Comparison of ENCODE assay signal across 2 cellular contexts in the genomic region with DNA sequence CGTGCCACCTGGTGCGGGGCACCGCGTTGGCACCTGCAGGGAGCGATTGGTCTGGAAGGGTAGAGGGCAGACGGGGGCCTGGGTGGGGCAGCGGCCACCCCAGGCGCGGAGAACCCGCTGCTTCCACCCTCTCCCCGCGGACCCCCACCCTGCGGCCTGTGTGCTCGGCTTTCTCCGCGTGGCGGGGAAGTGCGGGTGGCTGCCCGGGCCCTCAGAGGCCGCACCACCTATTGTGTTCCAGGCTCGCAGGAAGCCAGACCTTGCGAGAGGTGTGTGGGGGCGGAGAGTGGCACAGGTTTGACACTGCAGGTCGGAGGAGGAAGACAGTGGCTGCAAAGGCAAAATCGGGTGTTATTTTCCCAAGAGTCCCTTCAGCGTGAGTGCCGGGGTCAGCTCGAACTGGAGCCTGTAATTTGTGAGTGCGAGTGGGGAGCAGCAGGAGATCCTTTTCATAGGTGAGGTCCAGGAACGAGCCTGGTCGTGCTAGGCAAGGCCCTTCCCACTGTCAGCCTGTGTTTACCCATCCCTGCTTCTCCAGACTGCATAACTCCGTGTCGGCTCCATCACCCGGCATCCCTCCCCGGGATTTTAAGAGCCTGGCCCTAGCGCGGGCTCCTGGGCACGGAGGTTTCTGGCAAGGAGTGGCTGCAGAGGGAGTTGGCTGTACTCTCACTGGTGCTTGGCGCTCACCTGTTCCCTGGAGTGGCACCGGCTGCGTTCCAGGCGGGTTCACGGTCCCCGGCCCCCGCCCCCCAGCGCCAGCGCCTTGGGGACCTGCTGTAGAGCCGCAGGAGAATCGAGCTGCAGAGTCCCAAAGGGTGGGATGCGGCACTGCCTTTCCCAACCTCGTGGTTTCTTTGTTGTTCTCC.
TF ChIP-seq lines count a peak whose summit lies in the region.

No MANE protein-coding gene starts in this region.

TF ChIP-seq in GM12891, 5 proteins besides CTCF, POLR2A, EP300 and RAD21 (continued from another document):
- TF ChIP-seq POLR2AphosphoS5 (IDR thresholded peaks at IDR 0.05; ENCODE audit: low read depth, low read length) (no peak), TAF1 (IDR thresholded peaks at IDR 0.05; ENCODE audit: low read depth, low read length) (no peak), POU2F2 (IDR thresholded peaks at IDR 0.05; ENCODE audit: low read depth, low read length) (no peak)

TF ChIP-seq in HepG2, 621 proteins besides CTCF, POLR2A, EP300 and RAD21 (continued from another document):
- TF ChIP-seq RAD51 (IDR thresholded peaks at IDR 0.05; ENCODE audit: borderline replicate concordance) (no peak), ZEB1 (IDR thresholded peaks at IDR 0.05; ENCODE audit: insufficient replicate concordance, low read depth) (no peak), IRX3 (CRISPR knock-in tag; IDR thresholded peaks at IDR 0.05; ENCODE audit: borderline replicate concordance, low read depth) (no peak), ZNF235 (CRISPR knock-in tag; IDR thresholded peaks at IDR 0.05; ENCODE audit: borderline replicate concordance) (no peak), MED1 (CRISPR knock-in tag; IDR thresholded peaks at IDR 0.05) (no peak), ZBTB21 (CRISPR knock-in tag; IDR thresholded peaks at IDR 0.05) (no peak), CCAR2 (optimal IDR thresholded peaks at IDR 0.05; ENCODE audit: low read depth, low read length) (no peak), ZNF674 (CRISPR knock-in tag; IDR thresholded peaks at IDR 0.05; ENCODE audit: low read depth) (no peak), ZNF138 (CRISPR knock-in tag; IDR thresholded peaks at IDR 0.05; ENCODE audit: low read depth) (no peak), SRY (CRISPR knock-in tag; IDR thresholded peaks at IDR 0.05) (no peak), PRMT3 (CRISPR knock-in tag; IDR thresholded peaks at IDR 0.05; ENCODE audit: borderline replicate concordance, low read depth) (no peak), ZNF569 (CRISPR knock-in tag; IDR thresholded peaks at IDR 0.05; ENCODE audit: borderline replicate concordance) (no peak), IRF2 (CRISPR knock-in tag; IDR thresholded peaks at IDR 0.05) (no peak)
- TF ChIP-seq, protein P1, sequence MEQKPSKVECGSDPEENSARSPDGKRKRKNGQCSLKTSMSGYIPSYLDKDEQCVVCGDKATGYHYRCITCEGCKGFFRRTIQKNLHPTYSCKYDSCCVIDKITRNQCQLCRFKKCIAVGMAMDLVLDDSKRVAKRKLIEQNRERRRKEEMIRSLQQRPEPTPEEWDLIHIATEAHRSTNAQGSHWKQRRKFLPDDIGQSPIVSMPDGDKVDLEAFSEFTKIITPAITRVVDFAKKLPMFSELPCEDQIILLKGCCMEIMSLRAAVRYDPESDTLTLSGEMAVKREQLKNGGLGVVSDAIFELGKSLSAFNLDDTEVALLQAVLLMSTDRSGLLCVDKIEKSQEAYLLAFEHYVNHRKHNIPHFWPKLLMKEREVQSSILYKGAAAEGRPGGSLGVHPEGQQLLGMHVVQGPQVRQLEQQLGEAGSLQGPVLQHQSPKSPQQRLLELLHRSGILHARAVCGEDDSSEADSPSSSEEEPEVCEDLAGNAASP (CRISPR knock-in tag; IDR thresholded peaks at IDR 0.05; ENCODE audit: borderline replicate concordance): no peak
- TF ChIP-seq, protein P2, sequence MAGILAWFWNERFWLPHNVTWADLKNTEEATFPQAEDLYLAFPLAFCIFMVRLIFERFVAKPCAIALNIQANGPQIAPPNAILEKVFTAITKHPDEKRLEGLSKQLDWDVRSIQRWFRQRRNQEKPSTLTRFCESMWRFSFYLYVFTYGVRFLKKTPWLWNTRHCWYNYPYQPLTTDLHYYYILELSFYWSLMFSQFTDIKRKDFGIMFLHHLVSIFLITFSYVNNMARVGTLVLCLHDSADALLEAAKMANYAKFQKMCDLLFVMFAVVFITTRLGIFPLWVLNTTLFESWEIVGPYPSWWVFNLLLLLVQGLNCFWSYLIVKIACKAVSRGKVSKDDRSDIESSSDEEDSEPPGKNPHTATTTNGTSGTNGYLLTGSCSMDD (CRISPR knock-in tag; IDR thresholded peaks at IDR 0.05): no peak
- TF ChIP-seq, protein P3, sequence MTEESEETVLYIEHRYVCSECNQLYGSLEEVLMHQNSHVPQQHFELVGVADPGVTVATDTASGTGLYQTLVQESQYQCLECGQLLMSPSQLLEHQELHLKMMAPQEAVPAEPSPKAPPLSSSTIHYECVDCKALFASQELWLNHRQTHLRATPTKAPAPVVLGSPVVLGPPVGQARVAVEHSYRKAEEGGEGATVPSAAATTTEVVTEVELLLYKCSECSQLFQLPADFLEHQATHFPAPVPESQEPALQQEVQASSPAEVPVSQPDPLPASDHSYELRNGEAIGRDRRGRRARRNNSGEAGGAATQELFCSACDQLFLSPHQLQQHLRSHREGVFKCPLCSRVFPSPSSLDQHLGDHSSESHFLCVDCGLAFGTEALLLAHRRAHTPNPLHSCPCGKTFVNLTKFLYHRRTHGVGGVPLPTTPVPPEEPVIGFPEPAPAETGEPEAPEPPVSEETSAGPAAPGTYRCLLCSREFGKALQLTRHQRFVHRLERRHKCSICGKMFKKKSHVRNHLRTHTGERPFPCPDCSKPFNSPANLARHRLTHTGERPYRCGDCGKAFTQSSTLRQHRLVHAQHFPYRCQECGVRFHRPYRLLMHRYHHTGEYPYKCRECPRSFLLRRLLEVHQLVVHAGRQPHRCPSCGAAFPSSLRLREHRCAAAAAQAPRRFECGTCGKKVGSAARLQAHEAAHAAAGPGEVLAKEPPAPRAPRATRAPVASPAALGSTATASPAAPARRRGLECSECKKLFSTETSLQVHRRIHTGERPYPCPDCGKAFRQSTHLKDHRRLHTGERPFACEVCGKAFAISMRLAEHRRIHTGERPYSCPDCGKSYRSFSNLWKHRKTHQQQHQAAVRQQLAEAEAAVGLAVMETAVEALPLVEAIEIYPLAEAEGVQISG (CRISPR knock-in tag; IDR thresholded peaks at IDR 0.05): no peak
- TF ChIP-seq, protein P4, sequence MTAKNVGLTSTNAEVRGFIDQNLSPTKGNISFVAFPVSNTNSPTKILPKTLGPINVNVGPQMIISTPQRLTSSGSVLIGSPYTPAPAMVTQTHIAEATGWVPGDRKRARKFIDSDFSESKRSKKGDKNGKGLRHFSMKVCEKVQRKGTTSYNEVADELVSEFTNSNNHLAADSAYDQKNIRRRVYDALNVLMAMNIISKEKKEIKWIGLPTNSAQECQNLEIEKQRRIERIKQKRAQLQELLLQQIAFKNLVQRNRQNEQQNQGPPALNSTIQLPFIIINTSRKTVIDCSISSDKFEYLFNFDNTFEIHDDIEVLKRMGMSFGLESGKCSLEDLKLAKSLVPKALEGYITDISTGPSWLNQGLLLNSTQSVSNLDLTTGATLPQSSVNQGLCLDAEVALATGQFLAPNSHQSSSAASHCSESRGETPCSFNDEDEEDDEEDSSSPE (CRISPR knock-in tag; IDR thresholded peaks at IDR 0.05): no peak
- TF ChIP-seq, protein P5, sequence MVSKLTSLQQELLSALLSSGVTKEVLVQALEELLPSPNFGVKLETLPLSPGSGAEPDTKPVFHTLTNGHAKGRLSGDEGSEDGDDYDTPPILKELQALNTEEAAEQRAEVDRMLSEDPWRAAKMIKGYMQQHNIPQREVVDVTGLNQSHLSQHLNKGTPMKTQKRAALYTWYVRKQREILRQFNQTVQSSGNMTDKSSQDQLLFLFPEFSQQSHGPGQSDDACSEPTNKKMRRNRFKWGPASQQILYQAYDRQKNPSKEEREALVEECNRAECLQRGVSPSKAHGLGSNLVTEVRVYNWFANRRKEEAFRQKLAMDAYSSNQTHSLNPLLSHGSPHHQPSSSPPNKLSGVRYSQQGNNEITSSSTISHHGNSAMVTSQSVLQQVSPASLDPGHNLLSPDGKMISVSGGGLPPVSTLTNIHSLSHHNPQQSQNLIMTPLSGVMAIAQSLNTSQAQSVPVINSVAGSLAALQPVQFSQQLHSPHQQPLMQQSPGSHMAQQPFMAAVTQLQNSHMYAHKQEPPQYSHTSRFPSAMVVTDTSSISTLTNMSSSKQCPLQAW (CRISPR knock-in tag; IDR thresholded peaks at IDR 0.05): no peak
